ENCODE assay signal across 13 cellular contexts in genomic region chr1:6484826-6485139, GRCh38. TPM values are rescaled to one million over a fixed set of nuclear protein-coding genes. Genes with fewer than 3 reads are reported as not detected.
DNase-seq lines count a peak whose midpoint lies in the region; ATAC-seq and TF ChIP-seq lines count a peak whose summit lies in the region.
"Had no signal": no experiment of that assay in that cellular context is flagged by ENCODE, and none has a peak within 500 bp of the region (broad histone marks: within the 10 kb centered on the region; RNA-seq: fewer than 3 reads in every experiment).

No MANE protein-coding gene starts in this region.

- intact Hi-C loops in Right ventricle myocardium superior (cut with DNase I) (loop anchor here (5.0 kb wide), 2 partner anchors 38 to 163 kb away; no protein-coding TSS in a partner anchor), esophagus muscularis mucosa (cut with DNase I) (loop anchor here (5.0 kb wide), 1 partner anchor 163 kb away; no protein-coding TSS in a partner anchor), upper lobe of right lung (cut with DNase I) (loop anchor here (10.0 kb wide), 1 partner anchor 160 kb away; no protein-coding TSS in a partner anchor)

- no peak for TF ChIP-seq EP300 in esophagus muscularis mucosa (IDR thresholded peaks at IDR 0.05)

- no peak for ATAC-seq in Right ventricle myocardium superior (ENCODE audit: poor library complexity)
- ATAC-seq in upper lobe of right lung: peak; percentile 1
- ATAC-seq in HG03457 (IDR thresholded peaks at IDR 0.05; ENCODE audit: unreplicated experiment): no peak
- ATAC-seq in HG03159 (IDR thresholded peaks at IDR 0.05; ENCODE audit: unreplicated experiment): no peak

- no peak overlapping the region for H3K27ac ChIP-seq in cardiac muscle cell
- peak overlapping the region in 3 of 4 donors; percentile 26 to 61 (median 38) for H3K27ac ChIP-seq in esophagus muscularis mucosa (replicated peaks in 1 of 4)
- peak overlapping the region; percentile 72 for H3K27ac ChIP-seq in upper lobe of right lung

- H3K27me3 ChIP-seq in cardiac muscle cell (peaks cover 30% of the 10 kb centered on the region), esophagus muscularis mucosa (peaks cover 8 to 48% (median 16%) of the 10 kb centered on the region in 4 donors), upper lobe of right lung (peaks cover 12% of the 10 kb centered on the region)

- no peak for TF ChIP-seq POLR2A in esophagus muscularis mucosa (IDR thresholded peaks at IDR 0.05; ENCODE audit: low read depth)

- peak overlapping the region; percentile 61 for H3K27ac Mint-ChIP-seq in mesothelial cell of epicardium
- H3K27ac Mint-ChIP-seq: IgD-negative memory B cell had no signal

- H3K4me1 ChIP-seq in cardiac muscle cell (ENCODE audit: low read depth) (no peaks in the 10 kb centered on the region), esophagus muscularis mucosa (peaks cover 28 to 39% (median 31%) of the 10 kb centered on the region in 4 donors), upper lobe of right lung (peaks cover 17% of the 10 kb centered on the region)

- H3K36me3 ChIP-seq in cardiac muscle cell: no peaks in the 10 kb centered on the region
- H3K36me3 ChIP-seq in esophagus muscularis mucosa: no peaks in the 10 kb centered on the region
- no peaks in the 10 kb centered on the region for H3K36me3 ChIP-seq in upper lobe of right lung
- H3K36me3 ChIP-seq: thyroid gland had no signal

- H3K4me3 ChIP-seq in cardiac muscle cell (peak overlapping the region; percentile 32), esophagus muscularis mucosa (peak overlapping the region; percentile 50 to 60 (median 52)), upper lobe of right lung (peak overlapping the region; percentile 59)

- no peaks in the 10 kb centered on the region for H3K9me3 ChIP-seq in cardiac muscle cell (ENCODE audit: low read depth)
- H3K9me3 ChIP-seq in esophagus muscularis mucosa: no peaks in the 10 kb centered on the region
- H3K9me3 ChIP-seq in upper lobe of right lung: no peaks in the 10 kb centered on the region
- H3K9me3 ChIP-seq: thyroid gland had no signal

- no peaks in the 10 kb centered on the region for H3K9me3 Mint-ChIP-seq in mesothelial cell of epicardium

- peaks cover 6% of the 10 kb centered on the region for H3K27me3 Mint-ChIP-seq in mesothelial cell of epicardium (ENCODE audit: low read depth)

- TF ChIP-seq CTCF in cardiac muscle cell (IDR thresholded peaks at IDR 0.05; ENCODE audit: low read depth, low read length) (no peak), esophagus muscularis mucosa (IDR thresholded peaks at IDR 0.05) (no peak), mesothelial cell of epicardium (IDR thresholded peaks at IDR 0.05; ENCODE audit: unreplicated experiment) (no peak), upper lobe of right lung (IDR thresholded peaks at IDR 0.05) (no peak)

- peaks cover 13% of the 10 kb centered on the region for H3K4me1 Mint-ChIP-seq in mesothelial cell of epicardium

- no peaks in the 10 kb centered on the region for H3K36me3 Mint-ChIP-seq in mesothelial cell of epicardium
- H3K36me3 Mint-ChIP-seq: IgD-negative memory B cell had no signal

- peak overlapping the region; percentile 79 for H3K4me3 Mint-ChIP-seq in mesothelial cell of epicardium

- 40% methylated on average over 8 of the region's 12 CpGs for WGBS in esophagus muscularis mucosa

- no peak for DNase-seq in cardiac muscle cell (ENCODE audit: low read depth in 1 of 2, low spot score in 1 of 2)
- no peak for DNase-seq in Right ventricle myocardium superior
- no peak for DNase-seq in esophagus muscularis mucosa (ENCODE audit: extremely low spot score)
- DNase-seq in mesothelial cell of epicardium (ENCODE audit: low spot score in 2 of 2, unreplicated experiment in 2 of 2): no peak
- DNase-seq in upper lobe of right lung: no peak
- DNase-seq in DMS79 treated with DMSO at 0.1 percent for 48 hours (lab: John Stamatoyannopoulos, UW): no peak
- DNase-seq: foreskin melanocyte; NCI-H345; stimulated activated CD4-positive, alpha-beta T cell treated with anti-CD3 and anti-CD28 coated beads, Interleukin-2, amount 100 ng/mL, for 48 hours; thyroid gland had no signal

RNA-seq across cellular contexts. Expression of gene PLEKHG5, which starts 6.7 kb away (rescaled TPM):
- total RNA-seq in cardiac muscle cell (21.8 and 34.8 TPM in 2 replicates), Right ventricle myocardium superior (16.8 TPM), esophagus muscularis mucosa (10 to 100 TPM in 2 of 4 donors, 1 to 10 TPM in 2; 5.8 to 18.1 (median 12.0) TPM), mesothelial cell of epicardium (49.3 to 51.2 TPM (median 50.7 TPM) in 3 replicates), upper lobe of right lung (12.2 TPM)
- 9.6 and 18.7 TPM in 2 replicates for polyA plus RNA-seq in cardiac muscle cell
- polyA plus RNA-seq: IgD-negative memory B cell had no signal

RNA-seq across cellular contexts. Expression of gene TNFRSF25, which starts 18.8 kb away (rescaled TPM):
- total RNA-seq in cardiac muscle cell (24.4 and 31.4 TPM in 2 replicates), Right ventricle myocardium superior (13.7 TPM), esophagus muscularis mucosa (1 to 10 TPM; 2.5 to 9.1 (median 9.1) TPM), mesothelial cell of epicardium (38.9 to 41.6 TPM (median 39.4 TPM) in 3 replicates), upper lobe of right lung (10.0 TPM)
- 11.3 and 11.8 TPM in 2 replicates for polyA plus RNA-seq in cardiac muscle cell
